ENCODE assay signal across 13 cellular contexts in the genomic region with DNA sequence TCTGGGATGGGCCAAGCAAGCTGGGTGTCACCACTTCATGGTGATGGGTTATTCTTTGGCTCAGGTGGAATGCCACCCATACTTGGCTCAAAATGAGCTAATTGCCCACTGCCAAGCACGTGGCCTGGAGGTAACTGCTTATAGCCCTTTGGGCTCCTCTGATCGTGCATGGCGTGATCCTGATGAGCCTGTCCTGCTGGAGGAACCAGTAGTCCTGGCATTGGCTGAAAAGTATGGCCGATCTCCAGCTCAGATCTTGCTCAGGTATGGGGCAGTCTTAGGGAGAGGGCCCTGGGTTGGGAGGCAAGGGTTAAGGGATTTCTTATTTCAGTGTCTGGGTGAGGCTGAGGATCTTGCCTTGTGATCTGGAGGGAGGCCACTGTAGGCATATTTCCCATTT.
"Had no signal": no experiment of that assay in that cellular context is flagged by ENCODE, and none has a peak within 500 bp of the region (broad histone marks: within the 10 kb centered on the region; RNA-seq: fewer than 3 reads in every experiment).

No MANE protein-coding gene starts in this region.

- FAIRE-seq: keratinocyte had no signal

- H3K27me3 ChIP-seq: brain microvascular endothelial cell, gastroesophageal sphincter, left lung, upper lobe of left lung had no signal

- H3K27ac ChIP-seq: brain microvascular endothelial cell, left lung, upper lobe of left lung, WERI-Rb-1 had no signal

- ATAC-seq: activated naive CD4-positive, alpha-beta T cell treated with anti-CD3 and anti-CD28 coated beads, Interleukin-2, amount 50 U/mL, for 72 hours; gastroesophageal sphincter; left lung had no signal

- H3K9me3 ChIP-seq: gastroesophageal sphincter, left lung, upper lobe of left lung had no signal

- DNase-seq: activated CD4-positive, alpha-beta T cell treated with anti-CD3 and anti-CD28 coated beads for 48 hours; activated effector memory CD4-positive, alpha-beta T cell treated with anti-CD3 and anti-CD28 coated beads, Interleukin-2, amount 50 U/mL, for 16 hours; brain microvascular endothelial cell; left lung; mesenchymal stem cell; stimulated activated CD4-positive, alpha-beta T cell treated with anti-CD3 and anti-CD28 coated beads, Interleukin-15, amount 100 ng/mL, for 24 hours; stimulated activated CD4-positive, alpha-beta T cell treated with anti-CD3 and anti-CD28 coated beads, Interleukin-4, amount 100 ng/mL, for 24 hours; T-helper 9 cell; upper lobe of left lung; WERI-Rb-1 had no signal

- H3K4me3 ChIP-seq: gastroesophageal sphincter, left lung, upper lobe of left lung had no signal
